In the genomic region with DNA sequence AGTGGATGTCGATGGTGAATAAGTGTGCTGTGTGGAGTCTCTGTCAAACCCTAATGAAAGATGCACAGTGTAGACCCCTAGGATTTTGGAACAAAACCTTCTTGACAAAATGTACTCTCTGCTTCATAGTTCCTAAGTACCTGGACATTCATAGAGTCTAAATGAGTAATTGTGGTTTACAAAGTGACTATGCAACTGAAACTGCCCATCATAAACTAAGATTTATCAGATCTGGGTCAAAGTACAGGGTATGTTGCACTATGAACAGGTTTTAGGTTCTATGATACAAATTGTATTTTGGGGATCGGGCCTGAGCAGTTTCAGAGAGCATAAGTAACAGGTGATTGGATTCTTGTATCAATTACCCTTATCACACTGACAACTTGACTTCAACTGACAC, we compare ENCODE assay signal across 17 cellular contexts.
"Had no signal": no experiment of that assay in that cellular context is flagged by ENCODE, and none has a peak within 500 bp of the region (broad histone marks: within the 10 kb centered on the region; RNA-seq: fewer than 3 reads in every experiment).

No MANE protein-coding gene starts in this region.

- H3K27ac ChIP-seq: dorsolateral prefrontal cortex, prostate gland, stomach had no signal

- H3K4me3 ChIP-seq: dorsolateral prefrontal cortex, prostate gland, stomach had no signal

- ATAC-seq: activated CD4-positive, alpha-beta T cell treated with anti-CD3 and anti-CD28 coated beads for 36 hours; activated CD8-positive, alpha-beta memory T cell treated with anti-CD3 and anti-CD28 coated beads, Interleukin-2, amount 10 ng/mL, durations not matched to agents 7 days and 5 days; naive thymus-derived CD8-positive, alpha-beta T cell; right cardiac atrium had no signal

- H3K9me3 ChIP-seq: prostate gland, stomach had no signal

- H3K36me3 ChIP-seq: prostate gland, stomach had no signal

- FAIRE-seq: frontal cortex had no signal

- H3K4me1 ChIP-seq: prostate gland had no signal

- DNase-seq: activated CD4-positive, alpha-beta memory T cell treated with anti-CD3 and anti-CD28 coated beads for 36 hours; activated CD4-positive, alpha-beta T cell treated with anti-CD3 and anti-CD28 coated beads for 36 hours; activated CD8-positive, alpha-beta memory T cell treated with anti-CD3 and anti-CD28 coated beads, Interleukin-2, amount 10 ng/mL, durations not matched to agents 7 days and 5 days; activated naive CD4-positive, alpha-beta T cell; activated naive CD8-positive, alpha-beta T cell treated with anti-CD3 and anti-CD28 coated beads for 36 hours; amniotic stem cell; dorsolateral prefrontal cortex; head of caudate nucleus; kidney glomerular epithelial cell; mesendoderm; naive thymus-derived CD8-positive, alpha-beta T cell; right cardiac atrium; stimulated activated CD4-positive, alpha-beta T cell treated with anti-CD3 and anti-CD28 coated beads, Interleukin-15, amount 100 ng/mL, for 24 hours; stimulated activated CD4-positive, alpha-beta T cell treated with anti-CD3 and anti-CD28 coated beads, Interleukin-2, amount 100 ng/mL, for 48 hours; stomach had no signal

- H3K27me3 ChIP-seq: dorsolateral prefrontal cortex, stomach had no signal
